13 cellular contexts compared by ENCODE assay signal in the genomic region with DNA sequence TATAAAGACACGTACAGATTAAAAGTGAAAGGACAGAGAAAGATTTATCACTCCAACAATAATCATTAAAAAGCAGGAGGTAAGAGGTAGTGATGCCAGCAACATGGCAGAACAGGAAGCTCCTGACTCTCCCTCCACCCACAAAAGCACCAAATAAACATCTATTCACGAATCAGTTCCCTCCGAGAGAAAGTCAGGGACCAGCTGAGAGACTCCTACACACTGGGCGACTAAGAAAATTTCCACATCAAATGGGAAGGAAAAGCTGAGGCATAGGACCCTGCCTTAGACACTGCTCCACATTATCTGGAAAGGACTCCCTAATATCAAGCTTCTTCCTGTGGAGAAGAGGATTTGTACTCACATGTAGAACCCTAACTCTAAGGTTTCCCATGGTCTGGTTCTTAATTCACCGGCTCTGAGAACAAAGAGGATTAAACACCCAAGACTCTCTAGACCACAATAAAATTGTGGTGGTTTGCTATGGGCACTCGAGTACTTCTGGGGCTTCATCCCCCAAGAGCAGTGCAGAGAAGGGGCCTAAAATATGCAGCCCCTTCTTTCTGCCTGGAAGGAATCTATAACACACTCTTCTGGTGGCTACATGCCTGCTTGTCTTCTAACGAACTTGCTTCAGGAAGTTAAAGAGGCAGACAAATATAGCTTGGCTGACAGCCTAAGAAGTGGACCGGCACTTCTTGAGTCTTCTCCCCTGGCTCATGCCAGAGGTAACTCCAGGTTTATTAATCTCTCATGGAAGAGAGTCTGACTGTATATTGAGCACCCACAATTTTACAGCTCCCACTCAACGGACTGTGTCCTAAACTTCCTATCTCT. TPM values are rescaled to one million over a fixed set of nuclear protein-coding genes. Genes with fewer than 3 reads are reported as not detected.
DNase-seq lines count a peak whose midpoint lies in the region; ATAC-seq, FAIRE-seq and TF ChIP-seq lines count a peak whose summit lies in the region.
"Had no signal": no experiment of that assay in that cellular context is flagged by ENCODE, and none has a peak within 500 bp of the region (broad histone marks: within the 10 kb centered on the region; RNA-seq: fewer than 3 reads in every experiment).

No MANE protein-coding gene starts in this region.

- TF ChIP-seq POLR2A in endothelial cell of umbilical vein (IDR thresholded peaks at IDR 0.05; ENCODE audit: low read depth, low read length) = no peak
- no peak for TF ChIP-seq POLR2A in adrenal gland (IDR thresholded peaks at IDR 0.05)

- H3K9ac ChIP-seq in BLaER1 (peak overlapping the region; percentile 67), endothelial cell of umbilical vein (replicated peaks; ENCODE audit: extremely low read depth, insufficient read depth, low read length) (no peak overlapping the region)

- no peak overlapping the region for H2AFZ ChIP-seq in endothelial cell of umbilical vein (ENCODE audit: low read depth, low read length)

- H4K20me1 ChIP-seq in BLaER1 (no peaks in the 10 kb centered on the region), endothelial cell of umbilical vein (replicated peaks; ENCODE audit: control insufficient read depth, extremely low read depth, insufficient read depth, low read length) (no peaks in the 10 kb centered on the region)

- BruUV-seq in endothelial cell of umbilical vein (replicated peaks; lab: Mats Ljungman, UMichigan) = no TSS peak

- intact Hi-C loops in endothelial cell of umbilical vein (cut with micrococcal nuclease) (no loop called here), adrenal gland (cut with DNase I) (no loop called here)

- TF ChIP-seq CTCF in endothelial cell of umbilical vein (IDR thresholded peaks at IDR 0.05; ENCODE audit: extremely low read depth in 1 of 2, insufficient read depth in 1 of 2, low read depth in 1 of 2, low read length in 2 of 2) (no peak), adrenal gland (IDR thresholded peaks at IDR 0.05) (no peak)

- no peaks in the 10 kb centered on the region for H3K9me1 ChIP-seq in endothelial cell of umbilical vein (replicated peaks; ENCODE audit: control insufficient read depth, extremely low read depth, insufficient read depth, low read length)

- H3K27ac ChIP-seq in BLaER1 (peak overlapping the region; percentile 78), endothelial cell of umbilical vein (ENCODE audit: insufficient read depth, low read depth, low read length) (no peak overlapping the region), adrenal gland (no peak overlapping the region)
- H3K27ac ChIP-seq: tibial nerve had no signal

- WGBS in adrenal gland, 4 donors = 54 to 68% (median 59%) methylated on average over 9 of the region's 9 CpGs

- peak; percentile 33 for FAIRE-seq in endothelial cell of umbilical vein (lab: Jason Lieb, UNC)

- H3K27me3 ChIP-seq in BLaER1 (no peaks in the 10 kb centered on the region), endothelial cell of umbilical vein (ENCODE audit: control insufficient read depth in 2 of 2, insufficient read depth in 2 of 2, low read length in 2 of 2) (no peaks in the 10 kb centered on the region), adrenal gland (no peaks in the 10 kb centered on the region)
- H3K27me3 ChIP-seq: heart left ventricle, tibial nerve had no signal

- H3K9me3 ChIP-seq in BLaER1 (peaks cover 59% of the 10 kb centered on the region), endothelial cell of umbilical vein (replicated peaks; ENCODE audit: control insufficient read depth, insufficient read depth, low read length) (no peaks in the 10 kb centered on the region), adrenal gland (replicated peaks in 1 of 3) (no peaks in the 10 kb centered on the region)

- peak overlapping the region; percentile 25; the same call in 1 of the 2 replicates for H3K4me3 ChIP-seq in BLaER1
- H3K4me3 ChIP-seq in endothelial cell of umbilical vein (replicated peaks in 1 of 3; ENCODE audit: insufficient read depth in 1 of 3, low read depth in 1 of 3, low read length in 3 of 3) = no peak overlapping the region
- no peak overlapping the region for H3K4me3 ChIP-seq in adrenal gland
- H3K4me3 ChIP-seq: heart left ventricle, tibial nerve had no signal

- H3K4me2 ChIP-seq in BLaER1 = peak overlapping the region; percentile 78
- no peak overlapping the region for H3K4me2 ChIP-seq in endothelial cell of umbilical vein (ENCODE audit: insufficient read depth, low read length)

- dilution Hi-C loops in endothelial cell of umbilical vein (cut with MboI; ENCODE audit: extremely low pct_ligation_motif_present, low sequenced_read_pairs) = no loop called here

- DNase-seq in OCI-M1 (lab: John Stamatoyannopoulos, UW) = peak; percentile 46
- peak; percentile 41 for DNase-seq in endothelial cell of umbilical vein (ENCODE audit: low read depth, low spot score)
- DNase-seq in adrenal gland = no peak
- no peak for DNase-seq in left lobe of liver (ENCODE audit: low spot score)
- DNase-seq in AG08396 (ENCODE audit: low spot score) = no peak
- no peak for DNase-seq in C1 segment of cervical spinal cord (lab: John Stamatoyannopoulos, UW)
- DNase-seq: heart left ventricle; NCI-H69; stimulated activated CD4-positive, alpha-beta T cell treated with anti-CD3 and anti-CD28 coated beads, Interleukin-1b, Interleukin-23, amount 100 ng/mL, for 48 hours had no signal

- H3K4me1 ChIP-seq in BLaER1 = peaks cover 23% of the 10 kb centered on the region
- H3K4me1 ChIP-seq in endothelial cell of umbilical vein (ENCODE audit: control insufficient read depth, extremely low read depth, insufficient read depth, low read length) = no peaks in the 10 kb centered on the region
- peaks cover 0 to 8% of the 10 kb centered on the region in 2 donors for H3K4me1 ChIP-seq in adrenal gland (replicated peaks in 1 of 2)
- H3K4me1 ChIP-seq: tibial nerve had no signal

- H3K36me3 ChIP-seq in BLaER1 = peaks cover 26% of the 10 kb centered on the region
- no peaks in the 10 kb centered on the region for H3K36me3 ChIP-seq in endothelial cell of umbilical vein (ENCODE audit: control insufficient read depth in 2 of 2, extremely low read depth in 1 of 2, insufficient read depth in 2 of 2, low read length in 2 of 2)
- no peaks in the 10 kb centered on the region for H3K36me3 ChIP-seq in adrenal gland (replicated peaks in 1 of 2)

- CTCF ChIA-PET in endothelial cell of umbilical vein (lab: Charles Lee) = interaction anchor here (1.4 to 1.7 kb wide), 2 partner anchors 30 to 64 kb away, joined by 4 to 5 read pairs; partner anchors contain the start of gene ASF1A

- H3K79me2 ChIP-seq in endothelial cell of umbilical vein (ENCODE audit: control insufficient read depth, insufficient read depth, low read length) = peaks cover 2% of the 10 kb centered on the region

- ATAC-seq in GM18907 (IDR thresholded peaks at IDR 0.05; ENCODE audit: unreplicated experiment) (peak; percentile 64), left lobe of liver (no peak)
- ATAC-seq: WTC11 had no signal

- POLR2A ChIA-PET in endothelial cell of umbilical vein (lab: Charles Lee) = no interaction called here

TF ChIP-seq in endothelial cell of umbilical vein, 7 proteins besides CTCF, POLR2A, EP300 and RAD21:
- TF ChIP-seq, protein P1, sequence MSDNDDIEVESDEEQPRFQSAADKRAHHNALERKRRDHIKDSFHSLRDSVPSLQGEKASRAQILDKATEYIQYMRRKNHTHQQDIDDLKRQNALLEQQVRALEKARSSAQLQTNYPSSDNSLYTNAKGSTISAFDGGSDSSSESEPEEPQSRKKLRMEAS (IDR thresholded peaks at IDR 0.05; ENCODE audit: insufficient read depth, insufficient read length) = no peak

RNA-seq across cellular contexts. Expression of gene ASF1A, which starts 29.4 kb away (rescaled TPM):
- total RNA-seq in endothelial cell of umbilical vein (38.4 TPM in 2 replicates), adrenal gland (10 to 100 TPM in 7 of 8 donors, 1 to 10 TPM in 1; 8.7 to 24.0 (median 19.8) TPM), left lobe of liver (10.2 TPM)
- polyA plus RNA-seq in endothelial cell of umbilical vein (8.8 and 17.6 TPM in 2 replicates), adrenal gland (10 to 100 TPM; 19.2 to 46.1 (median 23.1) TPM)
- polyA plus RNA-seq in endothelial cell of umbilical vein (2011; cell fraction: cytosol; rRNA removed) = 14.5 and 14.6 TPM in 2 replicates
- 10.6 and 11.1 TPM in 2 replicates for polyA plus RNA-seq in endothelial cell of umbilical vein (2011; cell fraction: nucleus; rRNA removed)
- polyA plus RNA-seq in endothelial cell of umbilical vein (2012) = 18.4 and 33.7 TPM in 2 replicates
- polyA minus RNA-seq in endothelial cell of umbilical vein = 11.0 and 12.2 TPM in 2 replicates
- 10.2 TPM for polyA minus RNA-seq in endothelial cell of umbilical vein (2011; cell fraction: cytosol; rRNA and poly(A)+ RNA removed)
- 10.8 and 20.0 TPM in 2 replicates for polyA minus RNA-seq in endothelial cell of umbilical vein (2011; cell fraction: nucleus; rRNA and poly(A)+ RNA removed)

Comparison
In these comparisons a context has a peak if more than half of its experiments do, and no peak if none do; other contexts are left out.
1. DNase-seq: peak in OCI-M1 (single experiment) and endothelial cell of umbilical vein (single experiment); none in adrenal gland (0 of 7), left lobe of liver (single experiment), AG08396 (single experiment) and C1 segment of cervical spinal cord (0 of 14).